In genomic region chr16:66631558-66631957, GRCh38 we compare ENCODE assay signal across 5 cellular contexts. TPM values are rescaled to one million over a fixed set of nuclear protein-coding genes. Genes with fewer than 3 reads are reported as not detected.
"Had no signal": no experiment of that assay in that cellular context is flagged by ENCODE, and none has a peak within 500 bp of the region (broad histone marks: within the 10 kb centered on the region; RNA-seq: fewer than 3 reads in every experiment).

No MANE protein-coding gene starts in this region.

RNA-seq across cellular contexts. Expression of gene CMTM2, which starts 52.3 kb away (rescaled TPM):
- total RNA-seq: HepG2, HT-29, HT1080, IMR-90 had no signal
- polyA plus RNA-seq: HepG2, IgD-negative memory B cell, IMR-90 had no signal
